Comparison of ENCODE assay signal across 15 cellular contexts in genomic region chr1:107940178-107940577, GRCh38. TPM values are rescaled to one million over a fixed set of nuclear protein-coding genes. Genes with fewer than 3 reads are reported as not detected.
DNase-seq lines count a peak whose midpoint lies in the region; ATAC-seq and TF ChIP-seq lines count a peak whose summit lies in the region.
"Had no signal": no experiment of that assay in that cellular context is flagged by ENCODE, and none has a peak within 500 bp of the region (broad histone marks: within the 10 kb centered on the region; RNA-seq: fewer than 3 reads in every experiment).

No MANE protein-coding gene starts in this region.

- no peaks in the 10 kb centered on the region for H3K27me3 Mint-ChIP-seq in MCF 10A (ENCODE audit: insufficient read depth, unreplicated experiment)
- no peaks in the 10 kb centered on the region for H3K27me3 Mint-ChIP-seq in central memory CD8-positive, alpha-beta T cell

- BruUV-seq in MCF 10A (replicated peaks; lab: Mats Ljungman, UMichigan), result no TSS peak

- no peaks in the 10 kb centered on the region for H3K9me3 Mint-ChIP-seq in MCF 10A (ENCODE audit: unreplicated experiment)
- H3K9me3 Mint-ChIP-seq in central memory CD8-positive, alpha-beta T cell, result no peaks in the 10 kb centered on the region

- TF ChIP-seq POLR2A in breast epithelium (IDR thresholded peaks at IDR 0.05) (no peak), upper lobe of left lung (IDR thresholded peaks at IDR 0.05) (no peak)

- intact Hi-C loops in breast epithelium (cut with DNase I; ENCODE audit: low total_unique reads) (no loop called here), MCF 10A (cut with micrococcal nuclease) (loop anchor here (2.0 kb wide), 1 partner anchor 185 kb away; no protein-coding TSS in a partner anchor), right cardiac atrium (cut with DNase I) (no loop called here)

- H3K27me3 ChIP-seq in breast epithelium (no peaks in the 10 kb centered on the region), right cardiac atrium (ENCODE audit: control insufficient read depth, insufficient read depth) (no peaks in the 10 kb centered on the region), upper lobe of left lung (no peaks in the 10 kb centered on the region)
- H3K27me3 ChIP-seq: BLaER1 had no signal

- TF ChIP-seq EP300 in upper lobe of left lung (IDR thresholded peaks at IDR 0.05), result no peak

- CTCF ChIA-PET in MCF 10A (lab: Yijun Ruan, JAX), result no interaction called here

- H3K27ac Mint-ChIP-seq in MCF 10A (ENCODE audit: low read depth, unreplicated experiment), result no peak overlapping the region
- H3K27ac Mint-ChIP-seq in central memory CD8-positive, alpha-beta T cell (ENCODE audit: low read depth), result peak overlapping the region; percentile 16

- no peak for DNase-seq in breast epithelium (ENCODE audit: low spot score in 2 of 2)
- no peak for DNase-seq in MCF 10A (ENCODE audit: unreplicated experiment)
- no peak for DNase-seq in central memory CD8-positive, alpha-beta T cell (ENCODE audit: low spot score in 2 of 2)
- no peak for DNase-seq in right cardiac atrium
- DNase-seq in upper lobe of left lung, result no peak
- DNase-seq in NCI-H748 treated with DMSO at 0.1 percent for 48 hours (lab: John Stamatoyannopoulos, UW), result no peak
- DNase-seq in T-helper 1 cell, result no peak
- DNase-seq: 8988T, Caco-2, NCI-H1092, NCI-H1694, NCI-H82 had no signal

- H3K4me3 ChIP-seq in breast epithelium, result no peak overlapping the region
- H3K4me3 ChIP-seq in right cardiac atrium (ENCODE audit: low read length), result no peak overlapping the region
- H3K4me3 ChIP-seq in upper lobe of left lung, result no peak overlapping the region
- H3K4me3 ChIP-seq: BLaER1, GM12878 had no signal

- POLR2A ChIA-PET in MCF 10A (lab: Yijun Ruan, JAX), result interaction anchor here (0.7 to 1.4 kb wide), 3 partner anchors 10 to 128 kb away, joined by 3 to 4 read pairs (median 3); no protein-coding TSS in a partner anchor

- H3K4me3 Mint-ChIP-seq in MCF 10A (ENCODE audit: unreplicated experiment), result no peak overlapping the region
- no peak overlapping the region for H3K4me3 Mint-ChIP-seq in central memory CD8-positive, alpha-beta T cell

- no peak for ATAC-seq in central memory CD8-positive, alpha-beta T cell (replicated peaks; ENCODE audit: extremely low read depth, poor library complexity, severe bottlenecking)
- ATAC-seq in right cardiac atrium, result peak; percentile 84 to 88
- ATAC-seq in upper lobe of left lung (ENCODE audit: low FRiP score in 2 of 2), result no peak
- ATAC-seq in HG02973 (IDR thresholded peaks at IDR 0.05; ENCODE audit: unreplicated experiment), result no peak
- ATAC-seq: GM12878 had no signal

- H3K4me1 ChIP-seq in breast epithelium, result peaks cover 7 to 11% of the 10 kb centered on the region in 2 donors
- peaks cover 11% of the 10 kb centered on the region for H3K4me1 ChIP-seq in right cardiac atrium (ENCODE audit: control insufficient read depth, insufficient read depth, low read length)
- peaks cover 11 to 27% (median 24%) of the 10 kb centered on the region in 4 donors for H3K4me1 ChIP-seq in upper lobe of left lung
- H3K4me1 ChIP-seq: Caco-2 had no signal

- no peaks in the 10 kb centered on the region for H3K9me3 ChIP-seq in breast epithelium
- no peaks in the 10 kb centered on the region for H3K9me3 ChIP-seq in right cardiac atrium (ENCODE audit: control insufficient read depth, low read length)
- H3K9me3 ChIP-seq in upper lobe of left lung, result no peaks in the 10 kb centered on the region
- H3K9me3 ChIP-seq: BLaER1, Caco-2 had no signal

- peaks cover 31% of the 10 kb centered on the region for H3K4me1 Mint-ChIP-seq in MCF 10A (ENCODE audit: insufficient read depth, unreplicated experiment)
- H3K4me1 Mint-ChIP-seq in central memory CD8-positive, alpha-beta T cell, result peaks cover 72% of the 10 kb centered on the region

- H3K36me3 ChIP-seq in breast epithelium, result no peaks in the 10 kb centered on the region
- no peaks in the 10 kb centered on the region for H3K36me3 ChIP-seq in upper lobe of left lung

- peak overlapping the region; percentile 0 to 38 for H3K27ac ChIP-seq in breast epithelium
- no peak overlapping the region for H3K27ac ChIP-seq in right cardiac atrium (ENCODE audit: low read length)
- H3K27ac ChIP-seq in upper lobe of left lung, result peak overlapping the region in 3 of 4 donors; percentile 2 to 79 (median 56)
- H3K27ac ChIP-seq: BLaER1 had no signal

- H3K36me3 Mint-ChIP-seq in MCF 10A (ENCODE audit: insufficient read depth, unreplicated experiment), result no peaks in the 10 kb centered on the region
- peaks cover 9% of the 10 kb centered on the region for H3K36me3 Mint-ChIP-seq in central memory CD8-positive, alpha-beta T cell (ENCODE audit: insufficient read depth)

- no peak for TF ChIP-seq CTCF in breast epithelium (IDR thresholded peaks at IDR 0.05)
- TF ChIP-seq CTCF in MCF 10A (IDR thresholded peaks at IDR 0.05; ENCODE audit: unreplicated experiment), result no peak
- TF ChIP-seq CTCF in upper lobe of left lung (IDR thresholded peaks at IDR 0.05), result no peak

- 46% methylated on average over 3 of the region's 3 CpGs for WGBS in right cardiac atrium
- WGBS in upper lobe of left lung, 2 donors, result 79 to 83% methylated on average over 3 of the region's 3 CpGs

RNA-seq across cellular contexts. Expression of gene VAV3, which starts 24.8 kb away (rescaled TPM):
- total RNA-seq in breast epithelium (100 to 1,000 TPM in 2 of 3 donors, 1 to 10 TPM in 1; 8.0 to 153 (median 113) TPM), MCF 10A (2022) (2.0 and 3.0 TPM in 2 replicates), right cardiac atrium (1 to 10 TPM; 2.2 to 4.0 (median 3.0) TPM), upper lobe of left lung (10 to 100 TPM in 2 of 6 donors, 1 to 10 TPM in 4; 5.9 to 13.6 (median 7.8) TPM)
- polyA plus RNA-seq in right cardiac atrium, result 0.79 TPM

Comparison
In these comparisons a context has a peak if more than half of its experiments do, and no peak if none do; other contexts are left out.
1. ATAC-seq: peak in right cardiac atrium (2 of 2); none in central memory CD8-positive, alpha-beta T cell (single experiment), upper lobe of left lung (0 of 2) and HG02973 (single experiment).